Comparison of ENCODE assay signal across 8 cellular contexts in genomic region chr20:13638496-13639477, GRCh38. TPM values are rescaled to one million over a fixed set of nuclear protein-coding genes. Genes with fewer than 3 reads are reported as not detected.
DNase-seq lines count a peak whose midpoint lies in the region; ATAC-seq and FAIRE-seq lines count a peak whose summit lies in the region.

A gene with protein sequence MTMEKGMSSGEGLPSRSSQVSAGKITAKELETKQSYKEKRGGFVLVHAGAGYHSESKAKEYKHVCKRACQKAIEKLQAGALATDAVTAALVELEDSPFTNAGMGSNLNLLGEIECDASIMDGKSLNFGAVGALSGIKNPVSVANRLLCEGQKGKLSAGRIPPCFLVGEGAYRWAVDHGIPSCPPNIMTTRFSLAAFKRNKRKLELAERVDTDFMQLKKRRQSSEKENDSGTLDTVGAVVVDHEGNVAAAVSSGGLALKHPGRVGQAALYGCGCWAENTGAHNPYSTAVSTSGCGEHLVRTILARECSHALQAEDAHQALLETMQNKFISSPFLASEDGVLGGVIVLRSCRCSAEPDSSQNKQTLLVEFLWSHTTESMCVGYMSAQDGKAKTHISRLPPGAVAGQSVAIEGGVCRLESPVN (minus strand): TSS chr20:13638932. CDS start chr20:13630078, 8,854 bp downstream.

- peak within 1 kb of the TSS; percentile 63 for H3K27ac ChIP-seq in KOPT-K1 (ENCODE audit: low read depth, low read length, poor library complexity, severe bottlenecking)
- H3K27ac ChIP-seq in naive thymus-derived CD4-positive, alpha-beta T cell (ENCODE audit: low read depth, low read length), result peak within 1 kb of the TSS; percentile 76

- H3K4me3 Mint-ChIP-seq in activated T-helper 1 cell treated with anti-CD3 and anti-CD28 coated beads, Interleukin-12 subunit alpha, Interleukin-12 subunit beta, Interleukin-2, Interleukin-4 antibody, amounts not matched to agents 30 ng/mL and 10 ng/mL and 1 ng/mL, durations not matched to agents 14 hours and 24 hours and 36 hours, result peak within 1 kb of the TSS; percentile 97
- H3K4me3 Mint-ChIP-seq in naive thymus-derived CD4-positive, alpha-beta T cell, result peak within 1 kb of the TSS; percentile 85 to 94 (median 90)
- peak within 1 kb of the TSS; percentile 86 to 97 for H3K4me3 Mint-ChIP-seq in stimulated activated naive B cell treated with anti-CD40 and anti-IgM and Interleukin-4, amounts not matched to agents 10 μg/mL and 1 μg/mL and 100 μg/mL, for 72 hours

- peaks cover 0 to 7% of the 10 kb centered on the region in 2 donors for H3K4me1 ChIP-seq in naive thymus-derived CD4-positive, alpha-beta T cell (ENCODE audit: control insufficient read depth in 2 of 2, insufficient read depth in 2 of 2, low read length in 2 of 2)

- no peaks in the 10 kb centered on the region for H3K9me3 Mint-ChIP-seq in activated T-helper 1 cell treated with anti-CD3 and anti-CD28 coated beads, Interleukin-12 subunit alpha, Interleukin-12 subunit beta, Interleukin-2, Interleukin-4 antibody, amounts not matched to agents 30 ng/mL and 10 ng/mL and 1 ng/mL, durations not matched to agents 14 hours and 24 hours and 36 hours
- H3K9me3 Mint-ChIP-seq in naive thymus-derived CD4-positive, alpha-beta T cell, result peaks cover 0 to 2% (median 0%) of the 10 kb centered on the region in 11 donors
- no peaks in the 10 kb centered on the region for H3K9me3 Mint-ChIP-seq in stimulated activated naive B cell treated with anti-CD40 and anti-IgM and Interleukin-4, amounts not matched to agents 10 μg/mL and 1 μg/mL and 100 μg/mL, for 72 hours

- peak within 1 kb of the TSS; percentile 71 for H3K4me3 ChIP-seq in naive thymus-derived CD4-positive, alpha-beta T cell (ENCODE audit: low read length)

- no peaks in the 10 kb centered on the region for H3K9me3 ChIP-seq in KOPT-K1 (ENCODE audit: insufficient read depth, low read length, poor library complexity, severe bottlenecking)
- H3K9me3 ChIP-seq in naive thymus-derived CD4-positive, alpha-beta T cell (ENCODE audit: control insufficient read depth in 2 of 3, low read length in 3 of 3), result no peaks in the 10 kb centered on the region

- POLR2A ChIA-PET in naive thymus-derived CD4-positive, alpha-beta T cell (lab: Charles Lee), result interaction anchor here (0.6 kb wide), 2 partner anchors 16 to 146 kb away, joined by 3 read pairs; partner anchors contain the start of genes ESF1 and NDUFAF5

- FAIRE-seq in RCC 7860 (lab: Jason Lieb, UNC), result peak; percentile 53

- H3K36me3 Mint-ChIP-seq in activated T-helper 1 cell treated with anti-CD3 and anti-CD28 coated beads, Interleukin-12 subunit alpha, Interleukin-12 subunit beta, Interleukin-2, Interleukin-4 antibody, amounts not matched to agents 30 ng/mL and 10 ng/mL and 1 ng/mL, durations not matched to agents 14 hours and 24 hours and 36 hours (ENCODE audit: low read depth), result peaks cover 3% of the 10 kb centered on the region
- H3K36me3 Mint-ChIP-seq in naive thymus-derived CD4-positive, alpha-beta T cell, result peaks cover 0 to 14% (median 5%) of the 10 kb centered on the region in 5 donors
- peaks cover 0 to 4% of the 10 kb centered on the region in 2 donors for H3K36me3 Mint-ChIP-seq in stimulated activated naive B cell treated with anti-CD40 and anti-IgM and Interleukin-4, amounts not matched to agents 10 μg/mL and 1 μg/mL and 100 μg/mL, for 72 hours

- no peaks in the 10 kb centered on the region for H3K36me3 ChIP-seq in KOPT-K1 (ENCODE audit: insufficient read depth, low read length)
- no peaks in the 10 kb centered on the region for H3K36me3 ChIP-seq in naive thymus-derived CD4-positive, alpha-beta T cell (ENCODE audit: control insufficient read depth in 2 of 3, insufficient read depth in 3 of 3, low read length in 3 of 3)

- H3K27me3 ChIP-seq in naive thymus-derived CD4-positive, alpha-beta T cell (ENCODE audit: control insufficient read depth in 2 of 2, insufficient read depth in 2 of 2, low read length in 2 of 2), result no peaks in the 10 kb centered on the region

- H3K4me1 Mint-ChIP-seq in activated T-helper 1 cell treated with anti-CD3 and anti-CD28 coated beads, Interleukin-12 subunit alpha, Interleukin-12 subunit beta, Interleukin-2, Interleukin-4 antibody, amounts not matched to agents 30 ng/mL and 10 ng/mL and 1 ng/mL, durations not matched to agents 14 hours and 24 hours and 36 hours (ENCODE audit: low read depth), result peaks cover 30% of the 10 kb centered on the region
- H3K4me1 Mint-ChIP-seq in naive thymus-derived CD4-positive, alpha-beta T cell, result peaks cover 5 to 35% (median 27%) of the 10 kb centered on the region in 7 donors
- peaks cover 12 to 16% of the 10 kb centered on the region in 2 donors for H3K4me1 Mint-ChIP-seq in stimulated activated naive B cell treated with anti-CD40 and anti-IgM and Interleukin-4, amounts not matched to agents 10 μg/mL and 1 μg/mL and 100 μg/mL, for 72 hours

- intact Hi-C loops in activated T-helper 1 cell treated with anti-CD3 and anti-CD28 coated beads, Interleukin-12 subunit alpha, Interleukin-12 subunit beta, Interleukin-2, Interleukin-4 antibody, amounts not matched to agents 30 ng/mL and 10 ng/mL and 1 ng/mL, durations not matched to agents 14 hours and 24 hours and 36 hours (cut with micrococcal nuclease), result loop anchor here (1.0 to 5.0 kb wide), 6 partner anchors 79 to 1746 kb away; partner anchors contain the start of genes ISM1 and NDUFAF5
- intact Hi-C loops in naive thymus-derived CD4-positive, alpha-beta T cell (cut with micrococcal nuclease), result loop anchor here (1.0 to 5.0 kb wide), 3 partner anchors 146 to 1746 kb away; partner anchors contain the start of genes ESF1 (in 2 of the 2) and ISM1 (in 1 of the 2)

- CTCF ChIA-PET in naive thymus-derived CD4-positive, alpha-beta T cell (lab: Charles Lee), result no interaction called here

- peak; percentile 90 for DNase-seq in DMS79 treated with DMSO at 0.1 percent for 48 hours (lab: John Stamatoyannopoulos, UW)
- peak; percentile 87 for DNase-seq in RCC 7860 (ENCODE audit: low spot score)
- DNase-seq in activated T-helper 1 cell treated with anti-CD3 and anti-CD28 coated beads, Interleukin-12 subunit alpha, Interleukin-12 subunit beta, Interleukin-2, Interleukin-4 antibody, amounts not matched to agents 30 ng/mL and 10 ng/mL and 1 ng/mL, durations not matched to agents 14 hours and 24 hours and 36 hours (ENCODE audit: low spot score), result peak; percentile 91
- peak; percentile 92 for DNase-seq in fibroblast of gingiva (ENCODE audit: low read depth)
- peak; percentile 90 to 98 (median 96) for DNase-seq in naive thymus-derived CD4-positive, alpha-beta T cell
- DNase-seq in stimulated activated naive B cell treated with anti-CD40 and anti-IgM and Interleukin-4, amounts not matched to agents 10 μg/mL and 1 μg/mL and 100 μg/mL, for 72 hours, result peak; percentile 93

- peaks cover 11% of the 10 kb centered on the region for H3K27me3 Mint-ChIP-seq in activated T-helper 1 cell treated with anti-CD3 and anti-CD28 coated beads, Interleukin-12 subunit alpha, Interleukin-12 subunit beta, Interleukin-2, Interleukin-4 antibody, amounts not matched to agents 30 ng/mL and 10 ng/mL and 1 ng/mL, durations not matched to agents 14 hours and 24 hours and 36 hours (ENCODE audit: insufficient read depth)
- peaks cover 0 to 11% (median 5%) of the 10 kb centered on the region in 5 donors for H3K27me3 Mint-ChIP-seq in naive thymus-derived CD4-positive, alpha-beta T cell
- H3K27me3 Mint-ChIP-seq in stimulated activated naive B cell treated with anti-CD40 and anti-IgM and Interleukin-4, amounts not matched to agents 10 μg/mL and 1 μg/mL and 100 μg/mL, for 72 hours, result peaks cover 16 to 19% of the 10 kb centered on the region in 2 donors

- H3K27ac Mint-ChIP-seq in activated T-helper 1 cell treated with anti-CD3 and anti-CD28 coated beads, Interleukin-12 subunit alpha, Interleukin-12 subunit beta, Interleukin-2, Interleukin-4 antibody, amounts not matched to agents 30 ng/mL and 10 ng/mL and 1 ng/mL, durations not matched to agents 14 hours and 24 hours and 36 hours, result peak within 1 kb of the TSS; percentile 71
- H3K27ac Mint-ChIP-seq in naive thymus-derived CD4-positive, alpha-beta T cell, result peak within 1 kb of the TSS; percentile 37 to 95 (median 83)
- H3K27ac Mint-ChIP-seq in stimulated activated naive B cell treated with anti-CD40 and anti-IgM and Interleukin-4, amounts not matched to agents 10 μg/mL and 1 μg/mL and 100 μg/mL, for 72 hours, result peak within 1 kb of the TSS; percentile 75

- peak; percentile 100 for ATAC-seq in GM21786 (IDR thresholded peaks at IDR 0.05; ENCODE audit: unreplicated experiment)
- peak; percentile 100 for ATAC-seq in naive thymus-derived CD4-positive, alpha-beta T cell
- peak; percentile 99 for ATAC-seq in stimulated activated naive B cell treated with anti-CD40 and anti-IgM and Interleukin-4, amounts not matched to agents 10 μg/mL and 1 μg/mL and 100 μg/mL, for 72 hours (replicated peaks)

RNA-seq across cellular contexts. Expression of the gene that starts here (rescaled TPM):
- total RNA-seq in activated T-helper 1 cell treated with anti-CD3 and anti-CD28 coated beads, Interleukin-12 subunit alpha, Interleukin-12 subunit beta, Interleukin-2, Interleukin-4 antibody, amounts not matched to agents 30 ng/mL and 10 ng/mL and 1 ng/mL, durations not matched to agents 14 hours and 24 hours and 36 hours, result 13.8 and 14.8 TPM in 2 replicates
- total RNA-seq in naive thymus-derived CD4-positive, alpha-beta T cell, result 10 to 100 TPM; 10.6 to 14.3 (median 13.3) TPM
- 10 to 100 TPM; 12.3 to 19.3 TPM for polyA plus RNA-seq in naive thymus-derived CD4-positive, alpha-beta T cell

Comparison
In these comparisons a context has a peak if more than half of its experiments do, and no peak if none do; other contexts are left out.
1. Peak in every context shown above with its lines: DNase-seq, ATAC-seq, H3K4me3 ChIP-seq and H3K27ac ChIP-seq.